8 cellular contexts compared by ENCODE assay signal in genomic region chr1:64965239-64966157, GRCh38. TPM values are rescaled to one million over a fixed set of nuclear protein-coding genes. Genes with fewer than 3 reads are reported as not detected.
A peak's percentile ranks its signal among the peaks of the same experiment; 100 is the strongest.
DNase-seq lines count a peak whose midpoint lies in the region; ATAC-seq and TF ChIP-seq lines count a peak whose summit lies in the region.

No MANE protein-coding gene starts in this region.

- POLR2A ChIA-PET in CD4-positive, alpha-beta T cell (lab: Charles Lee): interaction anchor here (0.6 to 3.7 kb wide), 37 partner anchors 9 to 1372 kb away, joined by 3 to 65 read pairs (median 7); partner anchors contain the start of genes LEPR, LEPROT and PGM1

- no peaks in the 10 kb centered on the region for H3K27me3 ChIP-seq in CD4-positive, alpha-beta T cell (ENCODE audit: control insufficient read depth, insufficient read depth, low read length)
- no peaks in the 10 kb centered on the region for H3K27me3 ChIP-seq in adrenal gland
- no peaks in the 10 kb centered on the region for H3K27me3 ChIP-seq in right atrium auricular region

- no peak for TF ChIP-seq POLR2A in adrenal gland (IDR thresholded peaks at IDR 0.05)

- WGBS in adrenal gland, 4 donors: 0 to 2% (median 1%) methylated on average over 20 to 55 of the region's 55 CpGs

- peak; percentile 64 to 79 (median 73) for DNase-seq in CD4-positive, alpha-beta T cell
- DNase-seq in T-helper 1 cell: peak in 4 of 5 donors; percentile 62 to 86 (median 70)
- DNase-seq in adrenal gland: peak; percentile 54 to 86 (median 77)
- DNase-seq in right atrium auricular region (ENCODE audit: low spot score): peak; percentile 71
- no peak for DNase-seq in retinal pigment epithelial cell (ENCODE audit: low read depth)
- DNase-seq in NCI-H524 treated with DMSO at 0.1 percent for 48 hours (lab: John Stamatoyannopoulos, UW): no peak

- CTCF ChIA-PET in CD4-positive, alpha-beta T cell (lab: Charles Lee): interaction anchor here (0.7 to 1.9 kb wide), 4 partner anchors 29 to 110 kb away, joined by 3 to 6 read pairs (median 4); no protein-coding TSS in a partner anchor

- H3K9me3 ChIP-seq in CD4-positive, alpha-beta T cell (ENCODE audit: control insufficient read depth, low read length): no peaks in the 10 kb centered on the region
- H3K9me3 ChIP-seq in adrenal gland (replicated peaks in 1 of 3) (no peaks in the 10 kb centered on the region), right atrium auricular region (no peaks in the 10 kb centered on the region)

- no peaks in the 10 kb centered on the region for H3K9me3 Mint-ChIP-seq in CD4-positive, alpha-beta T cell

- H3K27ac Mint-ChIP-seq in CD4-positive, alpha-beta T cell: peak overlapping the region; percentile 95

- no peaks in the 10 kb centered on the region for H3K27me3 Mint-ChIP-seq in CD4-positive, alpha-beta T cell

- H3K36me3 Mint-ChIP-seq in CD4-positive, alpha-beta T cell (ENCODE audit: low read depth): peaks cover 18% of the 10 kb centered on the region

- H3K36me3 ChIP-seq in adrenal gland (replicated peaks in 1 of 2) (no peaks in the 10 kb centered on the region), right atrium auricular region (no peaks in the 10 kb centered on the region)

- intact Hi-C loops in CD4-positive, alpha-beta T cell (cut with DNase I, micrococcal nuclease): loop anchor here (1.0 to 10.0 kb wide), 9 partner anchors 15 to 453 kb away; partner anchors contain the start of gene RAVER2 (in 1 of the 2)
- intact Hi-C loops in adrenal gland (cut with DNase I): loop anchor here (5.0 to 10.0 kb wide), 2 partner anchors 71 to 73 kb away; no protein-coding TSS in a partner anchor

- H3K4me1 Mint-ChIP-seq in CD4-positive, alpha-beta T cell (ENCODE audit: low read depth): peaks cover 64% of the 10 kb centered on the region

- H3K4me3 Mint-ChIP-seq in CD4-positive, alpha-beta T cell: peak overlapping the region; percentile 97

- ATAC-seq in CD4-positive, alpha-beta T cell (ENCODE audit: poor library complexity): peak; percentile 55
- ATAC-seq in GM19463 (IDR thresholded peaks at IDR 0.05; ENCODE audit: unreplicated experiment): peak; percentile 38
- ATAC-seq in HG03565 (IDR thresholded peaks at IDR 0.05; ENCODE audit: unreplicated experiment): peak; percentile 23

- H3K4me1 ChIP-seq in adrenal gland (replicated peaks in 1 of 2): peaks cover 15 to 27% of the 10 kb centered on the region in 2 donors
- H3K4me1 ChIP-seq in right atrium auricular region: peaks cover 0 to 32% of the 10 kb centered on the region in 2 donors

- no peak for TF ChIP-seq CTCF in CD4-positive, alpha-beta T cell (IDR thresholded peaks at IDR 0.05)
- TF ChIP-seq CTCF in adrenal gland (IDR thresholded peaks at IDR 0.05) (no peak), right atrium auricular region (IDR thresholded peaks at IDR 0.05) (no peak), retinal pigment epithelial cell (conservative IDR thresholded peaks at IDR 0.05; ENCODE audit: low read depth, low read length) (no peak)

- H3K4me3 ChIP-seq in adrenal gland: peak overlapping the region; percentile 37 to 95 (median 74)
- H3K4me3 ChIP-seq in right atrium auricular region: peak overlapping the region; percentile 82 to 92
- peak overlapping the region; percentile 91 for H3K4me3 ChIP-seq in retinal pigment epithelial cell (ENCODE audit: low read length)

- peak overlapping the region; percentile 96 for H3K27ac ChIP-seq in CD4-positive, alpha-beta T cell (ENCODE audit: low read depth, low read length)
- peak overlapping the region; percentile 56 to 97 (median 94) for H3K27ac ChIP-seq in adrenal gland
- peak overlapping the region; percentile 92 to 99 for H3K27ac ChIP-seq in right atrium auricular region

RNA-seq across cellular contexts. Expression of gene JAK1, which starts 0.9 kb away (rescaled TPM):
- total RNA-seq in CD4-positive, alpha-beta T cell: 100 to 1,000 TPM; 240 to 252 TPM
- total RNA-seq in adrenal gland (100 to 1,000 TPM in 5 of 8 donors, 10 to 100 TPM in 3; 58.0 to 155 (median 114) TPM), right atrium auricular region (100 to 1,000 TPM in 1 of 2 donors, 10 to 100 TPM in 1; 90.3 to 122 TPM)
- 10 to 100 TPM; 23.4 to 59.5 (median 32.9) TPM for polyA plus RNA-seq in adrenal gland

Comparison
In these comparisons a context has a peak if more than half of its experiments do, and no peak if none do; other contexts are left out.
1. DNase-seq: peak in CD4-positive, alpha-beta T cell (10 of 10), T-helper 1 cell (4 of 5), adrenal gland (7 of 7) and right atrium auricular region (single experiment); none in retinal pigment epithelial cell (single experiment) and NCI-H524 treated with DMSO at 0.1 percent for 48 hours (single experiment).
2. Peak in every context shown above with its lines, with median percentiles within 50 percentile points of each other: ATAC-seq, H3K27ac ChIP-seq and H3K4me3 ChIP-seq.